12 cellular contexts compared by ENCODE assay signal in the genomic region with DNA sequence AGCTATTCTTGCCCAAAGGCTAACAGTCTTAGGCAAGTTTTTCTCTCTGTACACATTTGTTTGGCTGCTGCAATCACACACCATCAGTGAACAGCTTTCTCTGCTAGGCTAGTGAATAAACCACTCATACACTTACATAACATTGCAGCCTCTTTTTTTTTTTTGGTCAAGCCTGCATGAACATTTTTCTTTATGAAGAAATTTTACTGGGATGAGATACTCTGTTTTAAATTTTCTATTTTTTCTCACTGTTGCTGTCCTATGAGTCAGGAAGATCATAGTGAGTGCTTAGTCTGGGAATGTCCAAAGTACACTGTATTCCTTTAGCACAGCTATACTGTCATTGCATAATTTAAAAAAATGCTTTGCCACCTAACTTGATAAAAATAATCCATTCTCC. TPM values are rescaled to one million over a fixed set of nuclear protein-coding genes. Genes with fewer than 3 reads are reported as not detected.
DNase-seq lines count a peak whose midpoint lies in the region; ATAC-seq and TF ChIP-seq lines count a peak whose summit lies in the region.
"Had no signal": no experiment of that assay in that cellular context is flagged by ENCODE, and none has a peak within 500 bp of the region (broad histone marks: within the 10 kb centered on the region; RNA-seq: fewer than 3 reads in every experiment).

No MANE protein-coding gene starts in this region.

- peak overlapping the region; percentile 69 to 74 for H3K27ac ChIP-seq in ascending aorta

- H3K4me1 Mint-ChIP-seq in T-helper 2 cell treated with Interferon-gamma antibody and Interleukin-4, amounts not matched to agents 5 μg/mL and 100 μg/mL, for 36 hours (ENCODE audit: low read depth) = peaks cover 5% of the 10 kb centered on the region

- H3K9me3 Mint-ChIP-seq in T-helper 2 cell treated with Interferon-gamma antibody and Interleukin-4, amounts not matched to agents 5 μg/mL and 100 μg/mL, for 36 hours = no peaks in the 10 kb centered on the region
- H3K9me3 Mint-ChIP-seq: activated naive CD4-positive, alpha-beta T cell treated with anti-CD3 and anti-CD28 coated beads, Interleukin-2, amount 50 U/mL, for 24 hours had no signal

- H3K4me3 ChIP-seq in ascending aorta = no peak overlapping the region
- H3K4me3 ChIP-seq: MG63 had no signal

- H3K36me3 ChIP-seq in ascending aorta = no peaks in the 10 kb centered on the region

- intact Hi-C loops in ascending aorta (cut with DNase I) = loop anchor here (2.0 to 5.0 kb wide), 2 partner anchors 51 to 58 kb away; a partner anchor contains a TSS
- intact Hi-C loops in sciatic nerve (cut with DNase I) = no loop called here

- H3K36me3 Mint-ChIP-seq in T-helper 2 cell treated with Interferon-gamma antibody and Interleukin-4, amounts not matched to agents 5 μg/mL and 100 μg/mL, for 36 hours (ENCODE audit: low read depth) = peaks cover under 1% of the 10 kb centered on the region

- DNase-seq in ELR (ENCODE audit: low read depth) (peak; percentile 68), ascending aorta (ENCODE audit: low spot score in 2 of 2) (no peak), glomerular visceral epithelial cell (ENCODE audit: extremely low spot score) (peak; percentile 55), sciatic nerve (ENCODE audit: low spot score) (no peak), cortex of kidney (lab: John Stamatoyannopoulos, UW) (no peak)
- no peak for DNase-seq in T-helper 2 cell treated with Interferon-gamma antibody and Interleukin-4, amounts not matched to agents 5 μg/mL and 100 μg/mL, for 36 hours (ENCODE audit: low spot score)
- DNase-seq: DND-41, MG63, posterior cingulate gyrus had no signal

- no peak overlapping the region for H3K27ac Mint-ChIP-seq in T-helper 2 cell treated with Interferon-gamma antibody and Interleukin-4, amounts not matched to agents 5 μg/mL and 100 μg/mL, for 36 hours
- H3K27ac Mint-ChIP-seq: activated naive CD4-positive, alpha-beta T cell treated with anti-CD3 and anti-CD28 coated beads, Interleukin-2, amount 50 U/mL, for 24 hours had no signal

- no peak for TF ChIP-seq CTCF in ascending aorta (IDR thresholded peaks at IDR 0.05)

- no peaks in the 10 kb centered on the region for H3K9me3 ChIP-seq in ascending aorta
- H3K9me3 ChIP-seq: MG63 had no signal

- no peaks in the 10 kb centered on the region for H3K27me3 ChIP-seq in ascending aorta
- H3K27me3 ChIP-seq: MG63 had no signal

- no peak overlapping the region for H3K4me3 Mint-ChIP-seq in T-helper 2 cell treated with Interferon-gamma antibody and Interleukin-4, amounts not matched to agents 5 μg/mL and 100 μg/mL, for 36 hours
- H3K4me3 Mint-ChIP-seq: activated naive CD4-positive, alpha-beta T cell treated with anti-CD3 and anti-CD28 coated beads, Interleukin-2, amount 50 U/mL, for 24 hours had no signal

- H3K27me3 Mint-ChIP-seq in T-helper 2 cell treated with Interferon-gamma antibody and Interleukin-4, amounts not matched to agents 5 μg/mL and 100 μg/mL, for 36 hours (ENCODE audit: low read depth) = no peaks in the 10 kb centered on the region
- H3K27me3 Mint-ChIP-seq: activated naive CD4-positive, alpha-beta T cell treated with anti-CD3 and anti-CD28 coated beads, Interleukin-2, amount 50 U/mL, for 24 hours had no signal

- ATAC-seq in sciatic nerve (peak; percentile 51), HG02885 (IDR thresholded peaks at IDR 0.05; ENCODE audit: poor library complexity, unreplicated experiment) (no peak), HG02623 (IDR thresholded peaks at IDR 0.05; ENCODE audit: unreplicated experiment) (no peak)

- peaks cover 13 to 45% of the 10 kb centered on the region in 2 donors for H3K4me1 ChIP-seq in ascending aorta

RNA-seq across cellular contexts. Expression of a gene that starts 58.5 kb away (rescaled TPM):
- total RNA-seq in ascending aorta (32.0 TPM), sciatic nerve (98.8 TPM)

Comparison
In these comparisons a context has a peak if more than half of its experiments do, and no peak if none do; other contexts are left out.
1. DNase-seq: peak in ELR (single experiment) and glomerular visceral epithelial cell (single experiment); none in ascending aorta (0 of 2), sciatic nerve (single experiment), T-helper 2 cell treated with Interferon-gamma antibody and Interleukin-4, amounts not matched to agents 5 μg/mL and 100 μg/mL, for 36 hours (single experiment) and cortex of kidney (single experiment).